Comparison of ENCODE assay signal across 17 cellular contexts in the genomic region with DNA sequence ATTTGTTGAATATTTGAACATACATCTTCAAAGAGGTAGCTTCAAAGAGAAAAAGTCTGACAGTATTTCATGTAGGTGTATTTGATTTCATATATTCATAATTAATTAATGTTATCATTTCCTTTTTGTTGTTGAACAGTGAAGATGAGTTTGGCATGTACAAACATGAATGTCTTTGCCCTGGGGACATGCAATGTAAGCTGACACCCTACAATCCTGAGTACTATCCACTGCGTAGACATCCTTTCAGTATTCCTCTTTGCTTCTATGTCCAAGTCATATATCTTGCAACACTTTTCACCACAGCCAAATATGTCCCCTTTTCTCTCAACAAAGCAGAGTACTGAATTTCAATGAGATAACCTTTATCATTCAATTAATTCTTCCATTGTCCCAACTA.
DNase-seq lines count a peak whose midpoint lies in the region; ATAC-seq and TF ChIP-seq lines count a peak whose summit lies in the region.
"Had no signal": no experiment of that assay in that cellular context is flagged by ENCODE, and none has a peak within 500 bp of the region (broad histone marks: within the 10 kb centered on the region; RNA-seq: fewer than 3 reads in every experiment).

No MANE protein-coding gene starts in this region.

- no TSS peak for BruUV-seq in HCT116 (replicated peaks; lab: Mats Ljungman, UMichigan)

- no peaks in the 10 kb centered on the region for H3K9me3 ChIP-seq in HCT116 (ENCODE audit: control insufficient read depth in 1 of 2, insufficient read depth in 1 of 2, low read depth in 1 of 2, low read length in 2 of 2)
- H3K9me3 ChIP-seq: BLaER1 had no signal

- 0 out of 4 replicates have a peak, but pooled peaks cover 0 to 5% of the 10 kb centered on the region in 2 experiments for H3K4me1 ChIP-seq in HCT116 (ENCODE audit: control insufficient read depth in 1 of 2, insufficient read depth in 2 of 2, low read length in 2 of 2)
- H3K4me1 ChIP-seq: BLaER1 had no signal

- peak overlapping the region; percentile 39 for H2AFZ ChIP-seq in HCT116 (ENCODE audit: low read depth, low read length, poor library complexity, severe bottlenecking)

- H3K9me2 ChIP-seq in HCT116 (ENCODE audit: insufficient read depth): no peaks in the 10 kb centered on the region

- H4K20me1 ChIP-seq in HCT116 (ENCODE audit: insufficient read depth): no peaks in the 10 kb centered on the region
- H4K20me1 ChIP-seq: BLaER1 had no signal

- POLR2A ChIA-PET in HCT116 (lab: Charles Lee): no interaction called here

- no peak for TF ChIP-seq POLR2A in HCT116 (IDR thresholded peaks at IDR 0.05; ENCODE audit: borderline replicate concordance, extremely low read depth, insufficient read depth, insufficient read length)

- H3K27ac ChIP-seq in HCT116 (ENCODE audit: low read depth, low read length) (no peak overlapping the region), epithelial cell of prostate (no peak overlapping the region)
- H3K27ac ChIP-seq: 22Rv1, BLaER1, HL-60, KMS-11 had no signal

- H3K27me3 ChIP-seq in HCT116 (ENCODE audit: insufficient read depth, low read length): no peaks in the 10 kb centered on the region
- H3K27me3 ChIP-seq: BLaER1 had no signal

- RAD21 ChIA-PET in HCT116 (lab: Charles Lee; ENCODE audit: low non-redundant PET in 1 of 2, low total read pairs in 2 of 2, uncharacterized antibody in 2 of 2, unreplicated experiment in 2 of 2): no interaction called here

- DNase-seq in DMS153 treated with DMSO at 0.1 percent for 48 hours (lab: John Stamatoyannopoulos, UW; ENCODE audit: unreplicated experiment) (peak; percentile 6), DMS153 (lab: John Stamatoyannopoulos, UW) (no peak), HCT116 (ENCODE audit: low read depth, low spot score) (no peak), NCI-H526 treated with DMSO at 0.1 percent for 48 hours (lab: John Stamatoyannopoulos, UW) (peak; percentile 43), epithelial cell of prostate (ENCODE audit: low read depth, low spot score) (peak; percentile 14), NAMALWA (ENCODE audit: low spot score) (no peak), islet precursor cell (no peak)
- DNase-seq: CD8-positive, alpha-beta memory T cell; DMS79; NCI-H1436; SHP77; T-helper 17 cell had no signal

- intact Hi-C loops in HCT116 (cut with micrococcal nuclease): no loop called here

- no peak for ATAC-seq in HCT116
- no peak for ATAC-seq in GM19467 (IDR thresholded peaks at IDR 0.05; ENCODE audit: unreplicated experiment)
- ATAC-seq: T-helper 17 cell had no signal

- no peaks in the 10 kb centered on the region for H3K36me3 ChIP-seq in HCT116 (ENCODE audit: control insufficient read depth in 1 of 2, insufficient read depth in 2 of 2, low read length in 2 of 2)
- H3K36me3 ChIP-seq: BLaER1 had no signal

- no peak for TF ChIP-seq RAD21 in HCT116 (IDR thresholded peaks at IDR 0.05; ENCODE audit: low read depth)

- no peak for TF ChIP-seq CTCF in HCT116 (IDR thresholded peaks at IDR 0.05 in 2 of 3, conservative IDR thresholded peaks at IDR 0.05 in 1 of 3; ENCODE audit: borderline replicate concordance in 1 of 3, insufficient read depth in 1 of 3, low read depth in 2 of 3, low read length in 2 of 3)

- no peak overlapping the region for H3K4me2 ChIP-seq in HCT116 (ENCODE audit: low read length)
- H3K4me2 ChIP-seq: BLaER1, KMS-11 had no signal

- H3K9ac ChIP-seq in HCT116 (ENCODE audit: low read length): no peak overlapping the region
- H3K9ac ChIP-seq: BLaER1, KMS-11 had no signal

- no peak overlapping the region for H3K4me3 ChIP-seq in HCT116 (replicated peaks in 1 of 2; ENCODE audit: low read depth in 1 of 2, low read length in 2 of 2)
- H3K4me3 ChIP-seq: BLaER1 had no signal

- CTCF ChIA-PET in HCT116 (lab: Charles Lee): no interaction called here

- no peaks in the 10 kb centered on the region for H3K79me2 ChIP-seq in HCT116 (ENCODE audit: insufficient read depth, low read length)

TF ChIP-seq in HCT116, 20 proteins besides CTCF, POLR2A, EP300 and RAD21:
- no peak for TF ChIP-seq JUND (IDR thresholded peaks at IDR 0.05)

Comparison
In these comparisons a context has a peak if more than half of its experiments do, and no peak if none do; other contexts are left out.
1. DNase-seq: peak in DMS153 treated with DMSO at 0.1 percent for 48 hours (single experiment), NCI-H526 treated with DMSO at 0.1 percent for 48 hours (single experiment) and epithelial cell of prostate (single experiment); none in DMS153 (single experiment), HCT116 (single experiment), NAMALWA (single experiment) and islet precursor cell (single experiment).